Comparison of ENCODE assay signal across 18 cellular contexts in the genomic region with DNA sequence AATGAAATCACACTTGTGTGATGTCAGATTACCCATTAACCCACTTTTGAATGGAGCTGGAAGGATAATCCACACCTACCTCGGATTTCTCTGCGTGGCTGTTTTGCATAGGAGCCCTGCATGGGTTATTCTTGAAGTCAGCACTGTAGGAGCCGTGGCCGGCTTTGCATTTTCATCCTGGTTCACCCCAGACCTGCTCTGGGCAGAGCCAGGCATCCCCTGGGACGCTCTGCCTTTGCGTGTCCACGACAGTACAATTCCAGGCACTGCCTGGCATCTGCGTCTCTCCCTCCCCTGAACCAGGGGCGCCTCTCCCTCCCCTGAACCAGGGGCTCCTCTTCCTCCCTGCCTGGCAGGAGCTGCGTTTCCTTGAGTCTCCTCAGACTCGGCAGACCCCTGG. TPM values are rescaled to one million over a fixed set of nuclear protein-coding genes. Genes with fewer than 3 reads are reported as not detected.
"Had no signal": no experiment of that assay in that cellular context is flagged by ENCODE, and none has a peak within 500 bp of the region (broad histone marks: within the 10 kb centered on the region; RNA-seq: fewer than 3 reads in every experiment).

No MANE protein-coding gene starts in this region.

- H3K4me3 Mint-ChIP-seq: activated CD4-positive, alpha-beta T cell treated with anti-CD3 and anti-CD28 coated beads, Interleukin-2, amount 10 ng/mL, durations not matched to agents 7 days and 5 days; activated naive CD4-positive, alpha-beta T cell treated with anti-CD3 and anti-CD28 coated beads, Interleukin-2, amount 10 ng/mL, durations not matched to agents 7 days and 5 days; activated T-helper 17 cell treated with anti-CD3 and anti-CD28 coated beads, Interleukin-2, amount 50 U/mL, for 72 hours; central memory CD8-positive, alpha-beta T cell; natural killer cell; stimulated activated naive CD8-positive, alpha-beta T cell treated with anti-CD3 and anti-CD28 coated beads, Interleukin-15, amount 100 ng/mL, for 72 hours had no signal

- H3K27me3 ChIP-seq: hepatocyte, testis, upper lobe of right lung had no signal

- H3K36me3 Mint-ChIP-seq: natural killer cell had no signal

- H2AFZ ChIP-seq: hepatocyte had no signal

- H3K27ac ChIP-seq: hepatocyte, testis, upper lobe of right lung had no signal

- H3K27ac Mint-ChIP-seq: activated CD4-positive, alpha-beta T cell treated with anti-CD3 and anti-CD28 coated beads, Interleukin-2, amount 10 ng/mL, durations not matched to agents 7 days and 5 days; activated naive CD4-positive, alpha-beta T cell treated with anti-CD3 and anti-CD28 coated beads, Interleukin-2, amount 10 ng/mL, durations not matched to agents 7 days and 5 days; activated T-helper 17 cell treated with anti-CD3 and anti-CD28 coated beads, Interleukin-2, amount 50 U/mL, for 72 hours; natural killer cell; stimulated activated naive CD8-positive, alpha-beta T cell treated with anti-CD3 and anti-CD28 coated beads, Interleukin-15, amount 100 ng/mL, for 72 hours had no signal

- ATAC-seq: activated T-helper 17 cell treated with anti-CD3 and anti-CD28 coated beads, Interleukin-2, amount 50 U/mL, for 72 hours; natural killer cell; stimulated activated naive CD8-positive, alpha-beta T cell treated with anti-CD3 and anti-CD28 coated beads, Interleukin-15, amount 100 ng/mL, for 72 hours; upper lobe of right lung had no signal

- H3K4me2 ChIP-seq: hepatocyte had no signal

- H3K4me3 ChIP-seq: hepatocyte, lung, testis, upper lobe of right lung had no signal

- DNase-seq: activated CD4-positive, alpha-beta T cell treated with anti-CD3 and anti-CD28 coated beads, Interleukin-2, amount 10 ng/mL, durations not matched to agents 7 days and 5 days; activated CD8-positive, alpha-beta memory T cell treated with anti-CD3 and anti-CD28 coated beads for 24 hours; activated naive CD4-positive, alpha-beta T cell treated with anti-CD3 and anti-CD28 coated beads, Interleukin-2, amount 10 ng/mL, durations not matched to agents 7 days and 5 days; cortex of kidney; kidney glomerular epithelial cell; natural killer cell; stimulated activated CD4-positive, alpha-beta T cell treated with anti-CD3 and anti-CD28 coated beads, Interleukin-2, amount 100 ng/mL, for 48 hours; stimulated activated naive CD8-positive, alpha-beta T cell treated with anti-CD3 and anti-CD28 coated beads, Interleukin-15, amount 100 ng/mL, for 72 hours; SW 1271; T-helper 9 cell; testis; upper lobe of right lung had no signal

- H3K9me3 Mint-ChIP-seq: activated CD4-positive, alpha-beta T cell treated with anti-CD3 and anti-CD28 coated beads, Interleukin-2, amount 10 ng/mL, durations not matched to agents 7 days and 5 days; activated naive CD4-positive, alpha-beta T cell treated with anti-CD3 and anti-CD28 coated beads, Interleukin-2, amount 10 ng/mL, durations not matched to agents 7 days and 5 days; activated T-helper 17 cell treated with anti-CD3 and anti-CD28 coated beads, Interleukin-2, amount 50 U/mL, for 72 hours; central memory CD8-positive, alpha-beta T cell; natural killer cell; stimulated activated naive CD8-positive, alpha-beta T cell treated with anti-CD3 and anti-CD28 coated beads, Interleukin-15, amount 100 ng/mL, for 72 hours had no signal

- H3K27me3 Mint-ChIP-seq: activated CD4-positive, alpha-beta T cell treated with anti-CD3 and anti-CD28 coated beads, Interleukin-2, amount 10 ng/mL, durations not matched to agents 7 days and 5 days; activated naive CD4-positive, alpha-beta T cell treated with anti-CD3 and anti-CD28 coated beads, Interleukin-2, amount 10 ng/mL, durations not matched to agents 7 days and 5 days; activated T-helper 17 cell treated with anti-CD3 and anti-CD28 coated beads, Interleukin-2, amount 50 U/mL, for 72 hours; central memory CD8-positive, alpha-beta T cell; stimulated activated naive CD8-positive, alpha-beta T cell treated with anti-CD3 and anti-CD28 coated beads, Interleukin-15, amount 100 ng/mL, for 72 hours had no signal

- H3K9me3 ChIP-seq: testis, upper lobe of right lung had no signal

RNA-seq across cellular contexts. Expression of a gene that starts 29.7 kb away (rescaled TPM):
- total RNA-seq: activated CD4-positive, alpha-beta T cell treated with anti-CD3 and anti-CD28 coated beads, Interleukin-2, amount 10 ng/mL, durations not matched to agents 7 days and 5 days; activated T-helper 17 cell treated with anti-CD3 and anti-CD28 coated beads, Interleukin-2, amount 50 U/mL, for 72 hours; mononuclear cell; natural killer cell; osteoblast had no signal
